Comparison of ENCODE assay signal across 8 cellular contexts in genomic region chr19:40777795-40778044, GRCh38. TPM values are rescaled to one million over a fixed set of nuclear protein-coding genes. Genes with fewer than 3 reads are reported as not detected.
DNase-seq lines count a peak whose midpoint lies in the region; ATAC-seq and TF ChIP-seq lines count a peak whose summit lies in the region.

No MANE protein-coding gene starts in this region.

- H4K20me1 ChIP-seq in BLaER1 treated with 17β-estradiol and CSF1 and Interleukin-3, amounts not matched to agents 10 nM and 100 nM: peaks cover 0 to 13% (median 7%) of the 10 kb centered on the region in 11 experiments; a peak in 8 of 22 replicates

- peak overlapping the region; percentile 97 for H3K4me3 Mint-ChIP-seq in natural killer cell

- H3K4me1 Mint-ChIP-seq in natural killer cell: peaks cover 37 to 51% of the 10 kb centered on the region in 2 donors

- ATAC-seq in natural killer cell: no peak

- TF ChIP-seq CTCF in colonic mucosa (IDR thresholded peaks at IDR 0.05): no peak
- TF ChIP-seq CTCF in natural killer cell (IDR thresholded peaks at IDR 0.05): no peak

- H3K4me3 ChIP-seq in BLaER1 treated with 17β-estradiol and CSF1 and Interleukin-3, amounts not matched to agents 10 nM and 100 nM: peak overlapping the region; percentile 61 to 75 (median 66)
- H3K4me3 ChIP-seq in colonic mucosa: peak overlapping the region; percentile 65

- H3K27me3 ChIP-seq in BLaER1 treated with 17β-estradiol and CSF1 and Interleukin-3, amounts not matched to agents 10 nM and 100 nM: no peaks in the 10 kb centered on the region
- H3K27me3 ChIP-seq in colonic mucosa: no peaks in the 10 kb centered on the region

- peak overlapping the region; percentile 95 to 96 for H3K27ac Mint-ChIP-seq in natural killer cell

- H3K9me3 Mint-ChIP-seq in natural killer cell: no peaks in the 10 kb centered on the region

- no peaks in the 10 kb centered on the region for H3K9me3 ChIP-seq in BLaER1 treated with 17β-estradiol and CSF1 and Interleukin-3, amounts not matched to agents 10 nM and 100 nM (replicated peaks in 1 of 11)
- no peaks in the 10 kb centered on the region for H3K9me3 ChIP-seq in KOPT-K1 (ENCODE audit: insufficient read depth, low read length, poor library complexity, severe bottlenecking)
- no peaks in the 10 kb centered on the region for H3K9me3 ChIP-seq in colonic mucosa

- H3K27ac ChIP-seq in BLaER1 treated with 17β-estradiol and CSF1 and Interleukin-3, amounts not matched to agents 10 nM and 100 nM: peak overlapping the region; percentile 92 to 100 (median 98)
- H3K27ac ChIP-seq in KOPT-K1 (ENCODE audit: low read depth, low read length, poor library complexity, severe bottlenecking): peak overlapping the region; percentile 98
- H3K27ac ChIP-seq in colonic mucosa: peak overlapping the region; percentile 98

- DNase-seq in colonic mucosa: no peak
- DNase-seq in natural killer cell: no peak
- DNase-seq in DMS114 treated with DMSO at 0.1 percent for 48 hours (lab: John Stamatoyannopoulos, UW; ENCODE audit: unreplicated experiment): no peak
- no peak for DNase-seq in GM19240 (ENCODE audit: insufficient read length, low spot score)
- DNase-seq in posterior vena cava (ENCODE audit: low spot score): no peak
- DNase-seq in NCI-H226: no peak

- H3K9ac ChIP-seq in BLaER1 treated with 17β-estradiol and CSF1 and Interleukin-3, amounts not matched to agents 10 nM and 100 nM: peak overlapping the region; percentile 86 to 95 (median 91)
- H3K9ac ChIP-seq in colonic mucosa (ENCODE audit: low read depth in 2 of 2, low read length in 2 of 2): peak overlapping the region; percentile 70 to 99

- H3K4me2 ChIP-seq in BLaER1 treated with 17β-estradiol and CSF1 and Interleukin-3, amounts not matched to agents 10 nM and 100 nM: peak overlapping the region; percentile 87 to 99 (median 95)

- no peaks in the 10 kb centered on the region for H3K27me3 Mint-ChIP-seq in natural killer cell (ENCODE audit: low read depth in 2 of 2)

- H3K36me3 ChIP-seq in BLaER1 treated with 17β-estradiol and CSF1 and Interleukin-3, amounts not matched to agents 10 nM and 100 nM: peaks cover 0 to 20% (median 6%) of the 10 kb centered on the region in 11 experiments; a peak in 8 of 22 replicates
- peaks cover 6% of the 10 kb centered on the region; the same call in 1 of the 2 replicates for H3K36me3 ChIP-seq in KOPT-K1 (ENCODE audit: insufficient read depth, low read length)
- H3K36me3 ChIP-seq in colonic mucosa: no peaks in the 10 kb centered on the region

- intact Hi-C loops in colonic mucosa (cut with DNase I) (no loop called here), natural killer cell (cut with micrococcal nuclease) (loop anchor here (1.0 to 10.0 kb wide), 7 partner anchors 21 to 486 kb away; partner anchors contain the start of genes ACTMAP, BLVRB, COQ8B and SPTBN4), posterior vena cava (cut with DNase I) (no loop called here)

- no peaks in the 10 kb centered on the region for H3K36me3 Mint-ChIP-seq in natural killer cell

- peaks cover 46 to 67% (median 51%) of the 10 kb centered on the region in 10 experiments for H3K4me1 ChIP-seq in BLaER1 treated with 17β-estradiol and CSF1 and Interleukin-3, amounts not matched to agents 10 nM and 100 nM
- peaks cover 3% of the 10 kb centered on the region for H3K4me1 ChIP-seq in colonic mucosa

RNA-seq across cellular contexts. Expression of gene RAB4B, which starts 0.3 kb away (rescaled TPM):
- total RNA-seq in colonic mucosa (10 to 100 TPM; 42.3 to 53.4 TPM), natural killer cell (10 to 100 TPM; 97.8 to 99.8 (median 98.6) TPM), posterior vena cava (10 to 100 TPM; 20.5 to 24.5 TPM)

RNA-seq across cellular contexts. Expression of gene MIA, which starts 2.4 kb away (rescaled TPM):
- total RNA-seq in colonic mucosa (1 to 10 TPM; 1.0 to 3.6 TPM), natural killer cell (not detected), posterior vena cava (1 to 10 TPM in 1 of 2 donors, not detected in 1; 1.6 TPM)

RNA-seq across cellular contexts. Expression of gene EGLN2, which starts 21.3 kb away (rescaled TPM):
- total RNA-seq in colonic mucosa (10 to 100 TPM; 67.3 to 87.8 TPM), natural killer cell (100 to 1,000 TPM; 104 to 156 (median 151) TPM), posterior vena cava (10 to 100 TPM; 76.3 to 89.0 TPM)

RNA-seq across cellular contexts. Expression of gene SNRPA, which starts 26.7 kb away (rescaled TPM):
- 100 to 1,000 TPM in 1 of 2 donors, 10 to 100 TPM in 1; 56.0 to 126 TPM for total RNA-seq in colonic mucosa
- 10 to 100 TPM; 56.2 to 65.9 (median 60.9) TPM for total RNA-seq in natural killer cell
- total RNA-seq in posterior vena cava: 10 to 100 TPM; 37.1 to 46.1 TPM

RNA-seq across cellular contexts. Expression of gene ACTMAP, which starts 27.4 kb away (rescaled TPM):
- total RNA-seq in colonic mucosa (10 to 100 TPM; 11.1 to 18.7 TPM), natural killer cell (1 to 10 TPM; 5.9 to 9.6 (median 8.2) TPM), posterior vena cava (1 to 10 TPM; 3.0 to 5.5 TPM)
